Comparison of ENCODE assay signal across 8 cellular contexts in genomic region chr10:84360634-84361365, GRCh38. TPM values are rescaled to one million over a fixed set of nuclear protein-coding genes. Genes with fewer than 3 reads are reported as not detected.
A peak's percentile ranks its signal among the peaks of the same experiment; 100 is the strongest.
DNase-seq lines count a peak whose midpoint lies in the region; ATAC-seq, FAIRE-seq and TF ChIP-seq lines count a peak whose summit lies in the region.

No MANE protein-coding gene starts in this region.

- H3K9me1 ChIP-seq in IMR-90 (ENCODE audit: insufficient read depth, low read length) = peaks cover 4% of the 10 kb centered on the region; the same call in 1 of the 2 replicates

- H3K23ac ChIP-seq in IMR-90 (ENCODE audit: low read depth, low read length) = peak overlapping the region; percentile 82; the same call in 1 of the 2 replicates

- H3K9me3 ChIP-seq in A549 (no peaks in the 10 kb centered on the region), IMR-90 (ENCODE audit: control insufficient read depth, insufficient read depth, low read length) (no peaks in the 10 kb centered on the region), mucosa of stomach (ENCODE audit: control insufficient read depth, low read length) (no peaks in the 10 kb centered on the region)

- H2AK5ac ChIP-seq in IMR-90 (ENCODE audit: low read depth, low read length) = no peak overlapping the region; the same call in 1 of the 2 replicates

- intact Hi-C loops in IMR-90 (cut with micrococcal nuclease) = loop anchor here (5.0 kb wide), 1 partner anchor 63 kb away; no protein-coding TSS in a partner anchor
- intact Hi-C loops in activated CD4-positive, alpha-beta memory T cell treated with anti-CD3 and anti-CD28 coated beads for 36 hours (cut with micrococcal nuclease) = no loop called here

- DNase-seq in A549 (ENCODE audit: low read depth in 1 of 2, low spot score in 1 of 2) (no peak), IMR-90 (peak; percentile 34), NCI-H345 treated with DMSO at 0.1 percent for 48 hours (lab: John Stamatoyannopoulos, UW; ENCODE audit: unreplicated experiment) (no peak)
- DNase-seq in effector memory CD8-positive, alpha-beta T cell = no peak
- no peak for DNase-seq in activated CD4-positive, CD25-positive, alpha-beta regulatory T cell (lab: John Stamatoyannopoulos, UW)
- no peak for DNase-seq in activated CD4-positive, alpha-beta memory T cell treated with anti-CD3 and anti-CD28 coated beads for 36 hours

- H3K27ac Mint-ChIP-seq in effector memory CD8-positive, alpha-beta T cell = peak overlapping the region; percentile 59 to 61
- H3K27ac Mint-ChIP-seq in activated CD4-positive, alpha-beta memory T cell treated with anti-CD3 and anti-CD28 coated beads for 36 hours = no peak overlapping the region

- TF ChIP-seq CTCF in A549 (IDR thresholded peaks at IDR 0.05) (no peak), IMR-90 (conservative IDR thresholded peaks at IDR 0.05; ENCODE audit: low read depth, low read length) (no peak)

- no peak overlapping the region for H4K5ac ChIP-seq in IMR-90 (ENCODE audit: low read depth, low read length)

- no peaks in the 10 kb centered on the region for H3K27me3 Mint-ChIP-seq in effector memory CD8-positive, alpha-beta T cell
- H3K27me3 Mint-ChIP-seq in activated CD4-positive, alpha-beta memory T cell treated with anti-CD3 and anti-CD28 coated beads for 36 hours = no peaks in the 10 kb centered on the region

- H2AFZ ChIP-seq in IMR-90 (replicated peaks; ENCODE audit: low read length, poor library complexity) = peak overlapping the region; percentile 9

- H3K4me1 ChIP-seq in A549 (peaks cover 30% of the 10 kb centered on the region), IMR-90 (ENCODE audit: control insufficient read depth, insufficient read depth, low read length) (peaks cover 8% of the 10 kb centered on the region), mucosa of stomach (ENCODE audit: control insufficient read depth, insufficient read depth, low read length) (peaks cover 11% of the 10 kb centered on the region)

- H3K36me3 Mint-ChIP-seq in effector memory CD8-positive, alpha-beta T cell (ENCODE audit: insufficient read depth) = peaks cover 8% of the 10 kb centered on the region
- peaks cover 4% of the 10 kb centered on the region for H3K36me3 Mint-ChIP-seq in activated CD4-positive, alpha-beta memory T cell treated with anti-CD3 and anti-CD28 coated beads for 36 hours

- H2BK20ac ChIP-seq in IMR-90 (ENCODE audit: low read depth, low read length) = no peak overlapping the region

- H3K9ac ChIP-seq in IMR-90 (ENCODE audit: low read depth, low read length) (peak overlapping the region; percentile 92), mucosa of stomach (ENCODE audit: low read length) (peak overlapping the region; percentile 22)

- H3K18ac ChIP-seq in IMR-90 (ENCODE audit: low read depth, low read length) = no peak overlapping the region

- WGBS in A549 (ENCODE audit: missing lambda C conversion rate) = 41% methylated on average over 6 of the region's 6 CpGs
- WGBS in IMR-90 (ENCODE audit: extremely low coverage in 2 of 2, insufficient read length in 1 of 2), 2 experiments = no CpG with 5 or more reads among the region's 6 CpGs

- no peaks in the 10 kb centered on the region for H3K9me3 Mint-ChIP-seq in effector memory CD8-positive, alpha-beta T cell
- no peaks in the 10 kb centered on the region for H3K9me3 Mint-ChIP-seq in activated CD4-positive, alpha-beta memory T cell treated with anti-CD3 and anti-CD28 coated beads for 36 hours

- peak overlapping the region; percentile 74 for H3K14ac ChIP-seq in IMR-90 (replicated peaks; ENCODE audit: low read depth, low read length)

- H3K27me3 ChIP-seq in IMR-90 (ENCODE audit: control insufficient read depth, insufficient read depth, low read length) = no peaks in the 10 kb centered on the region
- H3K27me3 ChIP-seq in mucosa of stomach (ENCODE audit: control insufficient read depth, insufficient read depth, low read length) = no peaks in the 10 kb centered on the region

- in situ Hi-C loops in IMR-90 (cut with MboI; ENCODE audit: low sequenced_read_pairs) = loop anchor here (5.0 to 10.0 kb wide), 2 partner anchors 96 to 172 kb away; no protein-coding TSS in a partner anchor

- no peak for TF ChIP-seq EP300 in A549 (IDR thresholded peaks at IDR 0.05)

- H3K4me3 Mint-ChIP-seq in effector memory CD8-positive, alpha-beta T cell = peak overlapping the region; percentile 47 to 76
- no peak overlapping the region for H3K4me3 Mint-ChIP-seq in activated CD4-positive, alpha-beta memory T cell treated with anti-CD3 and anti-CD28 coated beads for 36 hours

- H3K4me1 Mint-ChIP-seq in effector memory CD8-positive, alpha-beta T cell (ENCODE audit: low read depth in 2 of 2) = peaks cover 50 to 77% of the 10 kb centered on the region in 2 donors
- peaks cover 79% of the 10 kb centered on the region for H3K4me1 Mint-ChIP-seq in activated CD4-positive, alpha-beta memory T cell treated with anti-CD3 and anti-CD28 coated beads for 36 hours (ENCODE audit: low read depth)

- peak overlapping the region; percentile 61 for H2BK120ac ChIP-seq in IMR-90 (ENCODE audit: low read depth, low read length)

- peak overlapping the region; percentile 23; the same call in 1 of the 2 replicates for H3K56ac ChIP-seq in IMR-90 (ENCODE audit: extremely low read depth, insufficient read depth, low read length)

- H3K4me3 ChIP-seq in A549 (peak overlapping the region; percentile 35), IMR-90 (ENCODE audit: insufficient read depth, low read depth, low read length) (peak overlapping the region; percentile 71), mucosa of stomach (ENCODE audit: low read length) (no peak overlapping the region)

- BruUV-seq in IMR-90 (replicated peaks; lab: Mats Ljungman, UMichigan) = no TSS peak

- peak overlapping the region; percentile 13 to 43; a peak in 2 of 4 replicates for H4K8ac ChIP-seq in IMR-90 (ENCODE audit: low read depth in 2 of 2, low read length in 2 of 2)

- H3K4ac ChIP-seq in IMR-90 (ENCODE audit: low read depth, low read length) = peak overlapping the region; percentile 81

- TF ChIP-seq POLR2A in A549 (IDR thresholded peaks at IDR 0.05; ENCODE audit: low read length) = no peak
- TF ChIP-seq POLR2A in IMR-90 (IDR thresholded peaks at IDR 0.05; ENCODE audit: low read depth, low read length) = no peak

- dilution Hi-C loops in IMR-90 (cut with HindIII; ENCODE audit: low sequenced_read_pairs, unreplicated experiment) = no loop called here

- FAIRE-seq in A549 (lab: Jason Lieb, UNC) = no peak

- POLR2A ChIA-PET in A549 (lab: Yijun Ruan, JAX) (interaction anchor here (0.6 kb wide), 1 partner anchor 12 kb away, joined by 3 read pairs; no protein-coding TSS in a partner anchor), IMR-90 (lab: Charles Lee; ENCODE audit: unreplicated experiment) (no interaction called here)
- POLR2A ChIA-PET in activated CD4-positive, alpha-beta memory T cell treated with anti-CD3 and anti-CD28 coated beads for 36 hours (lab: Charles Lee) = no interaction called here

- H2BK5ac ChIP-seq in IMR-90 (ENCODE audit: low read depth, low read length, poor library complexity, severe bottlenecking) = peak overlapping the region; percentile 56

- CTCF ChIA-PET in A549 (lab: Yijun Ruan, JAX) = interaction anchor here (0.9 to 1.4 kb wide), 4 partner anchors 10 to 177 kb away, joined by 4 to 6 read pairs (median 5); no protein-coding TSS in a partner anchor
- CTCF ChIA-PET in IMR-90 (lab: Yijun Ruan, JAX) = interaction anchor here (1.8 kb wide), 1 partner anchor 8 kb away, joined by 5 read pairs; no protein-coding TSS in a partner anchor
- CTCF ChIA-PET in activated CD4-positive, alpha-beta memory T cell treated with anti-CD3 and anti-CD28 coated beads for 36 hours (lab: Charles Lee) = interaction anchor here (0.7 to 2.0 kb wide), 6 partner anchors 9 to 176 kb away, joined by 3 to 14 read pairs (median 4); no protein-coding TSS in a partner anchor

- H2BK15ac ChIP-seq in IMR-90 (ENCODE audit: low read depth, low read length) = no peak overlapping the region

- peaks cover 33% of the 10 kb centered on the region for H4K20me1 ChIP-seq in IMR-90 (ENCODE audit: insufficient read depth, low read length)

- H3K4me2 ChIP-seq in A549 (peak overlapping the region; percentile 89), IMR-90 (ENCODE audit: low read depth, low read length) (peak overlapping the region; percentile 97)

- H3K27ac ChIP-seq in A549 = peak overlapping the region; percentile 50 to 65
- H3K27ac ChIP-seq in IMR-90 (ENCODE audit: insufficient read depth, low read length) = peak overlapping the region; percentile 82; the same call in 1 of the 2 replicates

- peak overlapping the region; percentile 20; the same call in 1 of the 2 replicates for H4K91ac ChIP-seq in IMR-90 (ENCODE audit: insufficient read depth, low read depth, low read length)

- no peak for TF ChIP-seq RAD21 in A549 (conservative IDR thresholded peaks at IDR 0.05 in 1 of 2, IDR thresholded peaks at IDR 0.05 in 1 of 2)
- TF ChIP-seq RAD21 in IMR-90 (IDR thresholded peaks at IDR 0.05; ENCODE audit: low read length) = no peak

- ATAC-seq in A549 (peak in 1 of 2 experiments; percentile 71; a peak in 3 of 6 replicates), IMR-90 (ENCODE audit: low read depth) (peak; percentile 77), HG02623 (IDR thresholded peaks at IDR 0.05; ENCODE audit: unreplicated experiment) (no peak)
- ATAC-seq in effector memory CD8-positive, alpha-beta T cell (replicated peaks) = no peak

- no peak overlapping the region for H2AK9ac ChIP-seq in IMR-90 (replicated peaks; ENCODE audit: low read depth, low read length, poor library complexity)

- H3K79me1 ChIP-seq in IMR-90 (ENCODE audit: low read depth in 1 of 2, low read length in 2 of 2) = peaks cover 12 to 63% of the 10 kb centered on the region in 2 experiments

- H3K36me3 ChIP-seq in IMR-90 (ENCODE audit: control insufficient read depth, insufficient read depth, low read length) (no peaks in the 10 kb centered on the region), mucosa of stomach (ENCODE audit: control insufficient read depth, insufficient read depth, low read length) (no peaks in the 10 kb centered on the region)

TF ChIP-seq in A549, 52 proteins besides CTCF, POLR2A, EP300 and RAD21 (continues in another document):
- TF ChIP-seq CBX2 (IDR thresholded peaks at IDR 0.05; ENCODE audit: borderline replicate concordance, low read depth) = no peak

RNA-seq across cellular contexts. Expression of gene CCSER2, which starts 32.4 kb away (rescaled TPM):
- polyA plus RNA-seq in A549 (2011; rRNA removed) (26.4 and 28.2 TPM in 2 replicates), A549 (2017; fragmentation: RNase III; extraction: RNeasy Plus Mini Kit Qiagen cat#74134 plus additional on column Dnase treatment) (8.2 to 9.2 TPM (median 8.3 TPM) in 3 replicates), IMR-90 (2012; rRNA removed) (18.0 and 20.4 TPM in 2 replicates)
- 4.8 and 6.0 TPM in 2 replicates for polyA plus RNA-seq in A549 (2012; cell fraction: cytosol; rRNA removed)
- polyA plus RNA-seq in A549 (2012; cell fraction: nucleus; rRNA removed) = 2.8 and 4.4 TPM in 2 replicates
- polyA minus RNA-seq in A549 (2011; rRNA and poly(A)+ RNA removed) = 23.5 and 25.4 TPM in 2 replicates
- total RNA-seq in IMR-90 (2012; rRNA removed) = 27.8 and 31.7 TPM in 2 replicates
- 3.7 and 4.3 TPM in 2 replicates for polyA plus RNA-seq in IMR-90 (2012; cell fraction: cytosol; rRNA removed)
- polyA plus RNA-seq in IMR-90 (2012; cell fraction: nucleus; rRNA removed; ENCODE audit: low replicate concordance) = 4.0 and 33.3 TPM in 2 replicates
- total RNA-seq in activated CD4-positive, alpha-beta memory T cell treated with anti-CD3 and anti-CD28 coated beads for 36 hours = 10 to 100 TPM; 69.8 to 73.5 TPM
